18 cellular contexts compared by ENCODE assay signal in genomic region chr2:133109772-133110171, GRCh38.
A peak's percentile ranks its signal among the peaks of the same experiment; 100 is the strongest.
DNase-seq lines count a peak whose midpoint lies in the region; ATAC-seq and TF ChIP-seq lines count a peak whose summit lies in the region.
"Had no signal": no experiment of that assay in that cellular context is flagged by ENCODE, and none has a peak within 500 bp of the region (broad histone marks: within the 10 kb centered on the region; RNA-seq: fewer than 3 reads in every experiment).

No MANE protein-coding gene starts in this region.

- H3K9me3 ChIP-seq in neural progenitor cell (ENCODE audit: low read depth): no peaks in the 10 kb centered on the region

- H4K20me1 ChIP-seq in neural progenitor cell (ENCODE audit: low read depth): no peaks in the 10 kb centered on the region

- TF ChIP-seq CTCF in neural progenitor cell (IDR thresholded peaks at IDR 0.05): no peak

- H3F3A ChIP-seq in neural progenitor cell (ENCODE audit: low read depth): no peaks in the 10 kb centered on the region

- no peaks in the 10 kb centered on the region for H3K36me3 ChIP-seq in neural progenitor cell

- no peaks in the 10 kb centered on the region for H3K27me3 ChIP-seq in neural progenitor cell

- no peaks in the 10 kb centered on the region for H3K4me1 ChIP-seq in neural progenitor cell

- no peaks in the 10 kb centered on the region for H3K27me3 Mint-ChIP-seq in neural progenitor cell (ENCODE audit: insufficient read depth, low read depth)

- H2AFZ ChIP-seq in neural progenitor cell (replicated peaks): no peak overlapping the region

- no peak for ATAC-seq in HG03139 (IDR thresholded peaks at IDR 0.05; ENCODE audit: unreplicated experiment)
- ATAC-seq: naive thymus-derived CD8-positive, alpha-beta T cell; Right ventricle myocardium inferior had no signal

- H3K4me3 Mint-ChIP-seq in neural progenitor cell: no peak overlapping the region
- H3K4me3 Mint-ChIP-seq: activated T-helper 1 cell treated with anti-CD3 and anti-CD28 coated beads, Interleukin-12 subunit alpha, Interleukin-12 subunit beta, Interleukin-2, Interleukin-4 antibody, amounts not matched to agents 30 ng/mL and 10 ng/mL and 1 ng/mL, durations not matched to agents 14 hours and 24 hours and 36 hours; naive thymus-derived CD8-positive, alpha-beta T cell; type B pancreatic cell had no signal

- H3K4me2 ChIP-seq in neural progenitor cell: no peak overlapping the region

- no peaks in the 10 kb centered on the region for H3K4me1 Mint-ChIP-seq in neural progenitor cell
- H3K4me1 Mint-ChIP-seq: naive thymus-derived CD8-positive, alpha-beta T cell had no signal

- no peak overlapping the region for H3K9ac ChIP-seq in neural progenitor cell

- H3K4me3 ChIP-seq in neural progenitor cell: no peak overlapping the region

- peak; percentile 74 for DNase-seq in COLO829 (ENCODE audit: low spot score)
- DNase-seq in MV-4-11 (lab: John Stamatoyannopoulos, UW): peak; percentile 16
- DNase-seq in epithelial cell of prostate (ENCODE audit: low read depth, low spot score): peak; percentile 33
- DNase-seq in non-pigmented ciliary epithelial cell (ENCODE audit: low read depth): peak; percentile 48
- no peak for DNase-seq in activated gamma-delta T cell (lab: John Stamatoyannopoulos, UW)
- no peak for DNase-seq in activated effector memory CD4-positive, alpha-beta T cell treated with anti-CD3 and anti-CD28 coated beads, Interleukin-2, amount 50 U/mL, for 16 hours
- DNase-seq in neural progenitor cell (ENCODE audit: low spot score): no peak
- DNase-seq: anterior cingulate cortex; KBM-7; naive thymus-derived CD8-positive, alpha-beta T cell; NCI-H187 treated with DMSO at 0.1 percent for 48 hours; NCI-H69; stimulated activated CD4-positive, alpha-beta T cell treated with anti-CD3 and anti-CD28 coated beads, Interleukin-4, amount 100 ng/mL, for 1 hour; T-helper 9 cell had no signal

- peak overlapping the region; percentile 9 for H3K27ac ChIP-seq in epithelial cell of prostate
- no peak overlapping the region for H3K27ac ChIP-seq in neural progenitor cell

- H3K27ac Mint-ChIP-seq in neural progenitor cell: no peak overlapping the region
- H3K27ac Mint-ChIP-seq: activated T-helper 1 cell treated with anti-CD3 and anti-CD28 coated beads, Interleukin-12 subunit alpha, Interleukin-12 subunit beta, Interleukin-2, Interleukin-4 antibody, amounts not matched to agents 30 ng/mL and 10 ng/mL and 1 ng/mL, durations not matched to agents 14 hours and 24 hours and 36 hours; naive thymus-derived CD8-positive, alpha-beta T cell; type B pancreatic cell had no signal

- H3K36me3 Mint-ChIP-seq in neural progenitor cell: no peaks in the 10 kb centered on the region
- H3K36me3 Mint-ChIP-seq: naive thymus-derived CD8-positive, alpha-beta T cell; type B pancreatic cell had no signal

- H3K79me2 ChIP-seq in neural progenitor cell (ENCODE audit: low read depth): no peaks in the 10 kb centered on the region

- no peaks in the 10 kb centered on the region for H3K9me3 Mint-ChIP-seq in neural progenitor cell
- H3K9me3 Mint-ChIP-seq: activated T-helper 1 cell treated with anti-CD3 and anti-CD28 coated beads, Interleukin-12 subunit alpha, Interleukin-12 subunit beta, Interleukin-2, Interleukin-4 antibody, amounts not matched to agents 30 ng/mL and 10 ng/mL and 1 ng/mL, durations not matched to agents 14 hours and 24 hours and 36 hours; type B pancreatic cell had no signal

Comparison
In these comparisons a context has a peak if more than half of its experiments do, and no peak if none do; other contexts are left out.
1. DNase-seq: peak in COLO829 (single experiment), MV-4-11 (single experiment), epithelial cell of prostate (single experiment) and non-pigmented ciliary epithelial cell (single experiment); none in activated gamma-delta T cell (single experiment), activated effector memory CD4-positive, alpha-beta T cell treated with anti-CD3 and anti-CD28 coated beads, Interleukin-2, amount 50 U/mL, for 16 hours (single experiment) and neural progenitor cell (single experiment).